13 cellular contexts compared by ENCODE assay signal in genomic region chr7:158572000-158572828, GRCh38. TPM values are rescaled to one million over a fixed set of nuclear protein-coding genes. Genes with fewer than 3 reads are reported as not detected.
DNase-seq lines count a peak whose midpoint lies in the region; ATAC-seq and TF ChIP-seq lines count a peak whose summit lies in the region.
"Had no signal": no experiment of that assay in that cellular context is flagged by ENCODE, and none has a peak within 500 bp of the region (broad histone marks: within the 10 kb centered on the region; RNA-seq: fewer than 3 reads in every experiment).

No MANE protein-coding gene starts in this region.

- no peak for TF ChIP-seq POLR2A in HCT116 (IDR thresholded peaks at IDR 0.05; ENCODE audit: borderline replicate concordance, extremely low read depth, insufficient read depth, insufficient read length)

- H3K9me3 ChIP-seq in A673 (ENCODE audit: low read depth, low read length, poor library complexity, severe bottlenecking) = no peaks in the 10 kb centered on the region
- H3K9me3 ChIP-seq in HCT116 (ENCODE audit: control insufficient read depth in 1 of 2, insufficient read depth in 1 of 2, low read depth in 1 of 2, low read length in 2 of 2) = no peaks in the 10 kb centered on the region
- H3K9me3 ChIP-seq: testis had no signal

- H3K4me3 Mint-ChIP-seq in activated naive CD4-positive, alpha-beta T cell treated with anti-CD3 and anti-CD28 coated beads, Interleukin-2, amount 10 ng/mL, durations not matched to agents 7 days and 5 days = no peak overlapping the region
- H3K4me3 Mint-ChIP-seq: nephron had no signal

- BruUV-seq in A673 (replicated peaks; lab: Mats Ljungman, UMichigan) (no TSS peak), HCT116 (replicated peaks; lab: Mats Ljungman, UMichigan) (no TSS peak)

- no peaks in the 10 kb centered on the region for H3K9me3 Mint-ChIP-seq in activated naive CD4-positive, alpha-beta T cell treated with anti-CD3 and anti-CD28 coated beads, Interleukin-2, amount 10 ng/mL, durations not matched to agents 7 days and 5 days
- H3K9me3 Mint-ChIP-seq: nephron had no signal

- peaks cover 45% of the 10 kb centered on the region for H3K27me3 Mint-ChIP-seq in activated naive CD4-positive, alpha-beta T cell treated with anti-CD3 and anti-CD28 coated beads, Interleukin-2, amount 10 ng/mL, durations not matched to agents 7 days and 5 days

- intact Hi-C loops in A673 (cut with micrococcal nuclease; ENCODE audit: unreplicated experiment) = no loop called here
- intact Hi-C loops in HCT116 (cut with micrococcal nuclease) = loop anchor here (2.0 kb wide), 1 partner anchor 129 kb away; no protein-coding TSS in a partner anchor

- no peaks in the 10 kb centered on the region for H3K79me2 ChIP-seq in HCT116 (ENCODE audit: insufficient read depth, low read length)

- H2AFZ ChIP-seq in HCT116 (ENCODE audit: low read depth, low read length, poor library complexity, severe bottlenecking) = no peak overlapping the region

- H3K4me2 ChIP-seq in HCT116 (ENCODE audit: low read length) = no peak overlapping the region

- TF ChIP-seq RAD21 in HCT116 (IDR thresholded peaks at IDR 0.05; ENCODE audit: low read depth) = peak; percentile 37; the same call in 1 of the 2 replicates

- no peak overlapping the region for H3K27ac ChIP-seq in A673 (ENCODE audit: low read depth, low read length, poor library complexity, severe bottlenecking)
- no peak overlapping the region for H3K27ac ChIP-seq in HCT116 (ENCODE audit: low read depth, low read length)
- H3K27ac ChIP-seq: testis had no signal

- RAD21 ChIA-PET in HCT116 (lab: Charles Lee; ENCODE audit: low non-redundant PET in 1 of 2, low total read pairs in 2 of 2, uncharacterized antibody in 2 of 2, unreplicated experiment in 2 of 2) = no interaction called here

- no peaks in the 10 kb centered on the region for H3K4me1 Mint-ChIP-seq in activated naive CD4-positive, alpha-beta T cell treated with anti-CD3 and anti-CD28 coated beads, Interleukin-2, amount 10 ng/mL, durations not matched to agents 7 days and 5 days
- H3K4me1 Mint-ChIP-seq: nephron had no signal

- H3K4me1 ChIP-seq in A673 (ENCODE audit: insufficient read depth, low read length, poor library complexity, severe bottlenecking) (no peaks in the 10 kb centered on the region), HCT116 (ENCODE audit: control insufficient read depth in 1 of 2, insufficient read depth in 2 of 2, low read length in 2 of 2) (no peaks in the 10 kb centered on the region)
- H3K4me1 ChIP-seq: testis had no signal

- H3K9ac ChIP-seq in HCT116 (ENCODE audit: low read length) = no peak overlapping the region

- CTCF ChIA-PET in A673 (lab: Charles Lee) = no interaction called here
- CTCF ChIA-PET in HCT116 (lab: Charles Lee) = no interaction called here
- CTCF ChIA-PET in activated naive CD4-positive, alpha-beta T cell treated with anti-CD3 and anti-CD28 coated beads, Interleukin-2, amount 10 ng/mL, durations not matched to agents 7 days and 5 days (lab: Charles Lee) = no interaction called here

- H3K27ac Mint-ChIP-seq in activated naive CD4-positive, alpha-beta T cell treated with anti-CD3 and anti-CD28 coated beads, Interleukin-2, amount 10 ng/mL, durations not matched to agents 7 days and 5 days = no peak overlapping the region
- H3K27ac Mint-ChIP-seq: nephron had no signal

- DNase-seq in A673 (ENCODE audit: low spot score) (peak; percentile 49), HCT116 (ENCODE audit: low read depth, low spot score) (no peak), NCI-H510A (lab: John Stamatoyannopoulos, UW) (peak; percentile 24), choroid plexus epithelial cell (ENCODE audit: low read depth) (peak; percentile 45), glomerular visceral epithelial cell (ENCODE audit: extremely low spot score) (no peak)
- no peak for DNase-seq in activated naive CD4-positive, alpha-beta T cell treated with anti-CD3 and anti-CD28 coated beads, Interleukin-2, amount 10 ng/mL, durations not matched to agents 7 days and 5 days
- DNase-seq: activated naive CD4-positive, alpha-beta T cell; effector CD8-positive, alpha-beta T cell; stimulated activated CD4-positive, alpha-beta T cell treated with anti-CD3 and anti-CD28 coated beads, Interleukin-4, amount 100 ng/mL, for 1 hour; testis had no signal

- TF ChIP-seq CTCF in A673 (conservative IDR thresholded peaks at IDR 0.05; ENCODE audit: low read depth, low read length) = peak; percentile 42
- peak in 1 of 3 experiments; percentile 17; a peak in 1 of 6 replicates for TF ChIP-seq CTCF in HCT116 (IDR thresholded peaks at IDR 0.05 in 2 of 3, conservative IDR thresholded peaks at IDR 0.05 in 1 of 3; ENCODE audit: borderline replicate concordance in 1 of 3, insufficient read depth in 1 of 3, low read depth in 2 of 3, low read length in 2 of 3)
- peak; percentile 51 for TF ChIP-seq CTCF in choroid plexus epithelial cell (conservative IDR thresholded peaks at IDR 0.05; ENCODE audit: low read depth, low read length)

- no peaks in the 10 kb centered on the region for H3K9me2 ChIP-seq in HCT116 (ENCODE audit: insufficient read depth)

- H3K36me3 Mint-ChIP-seq in activated naive CD4-positive, alpha-beta T cell treated with anti-CD3 and anti-CD28 coated beads, Interleukin-2, amount 10 ng/mL, durations not matched to agents 7 days and 5 days = no peaks in the 10 kb centered on the region

- POLR2A ChIA-PET in A673 (lab: Charles Lee; ENCODE audit: low non-redundant PET) (no interaction called here), HCT116 (lab: Charles Lee) (no interaction called here)

- no peaks in the 10 kb centered on the region for H4K20me1 ChIP-seq in HCT116 (ENCODE audit: insufficient read depth)

- H3K4me3 ChIP-seq in A673 (ENCODE audit: low read depth, low read length, poor library complexity, severe bottlenecking) = no peak overlapping the region
- no peak overlapping the region for H3K4me3 ChIP-seq in HCT116 (replicated peaks in 1 of 2; ENCODE audit: low read depth in 1 of 2, low read length in 2 of 2)
- no peak overlapping the region for H3K4me3 ChIP-seq in choroid plexus epithelial cell (ENCODE audit: low read depth, low read length)
- H3K4me3 ChIP-seq: testis had no signal

- H3K36me3 ChIP-seq in A673 (ENCODE audit: insufficient read depth, low read length, poor library complexity, severe bottlenecking) (no peaks in the 10 kb centered on the region), HCT116 (ENCODE audit: control insufficient read depth in 1 of 2, insufficient read depth in 2 of 2, low read length in 2 of 2) (no peaks in the 10 kb centered on the region)

- ATAC-seq in HCT116 (peak; percentile 75), HG02759 (IDR thresholded peaks at IDR 0.05; ENCODE audit: unreplicated experiment) (no peak), GM19467 (IDR thresholded peaks at IDR 0.05; ENCODE audit: unreplicated experiment) (no peak)

- peaks cover 47% of the 10 kb centered on the region for H3K27me3 ChIP-seq in A673 (replicated peaks; ENCODE audit: insufficient read depth, low read depth, low read length, poor library complexity)
- no peaks in the 10 kb centered on the region for H3K27me3 ChIP-seq in HCT116 (ENCODE audit: insufficient read depth, low read length)
- H3K27me3 ChIP-seq: testis had no signal

TF ChIP-seq in HCT116, 20 proteins besides CTCF, POLR2A, EP300 and RAD21:
- no peak for TF ChIP-seq EZH2phosphoT487 (IDR thresholded peaks at IDR 0.05; ENCODE audit: borderline replicate concordance)
- no peak for TF ChIP-seq ATF3 (IDR thresholded peaks at IDR 0.05)
- TF ChIP-seq EGR1 (IDR thresholded peaks at IDR 0.05; ENCODE audit: low read depth) = no peak
- TF ChIP-seq SRF (IDR thresholded peaks at IDR 0.05; ENCODE audit: low read depth) = no peak
- TF ChIP-seq YY1 (IDR thresholded peaks at IDR 0.05; ENCODE audit: extremely low read depth, insufficient replicate concordance, low read depth, low read length) = no peak
- TF ChIP-seq TCF7L2 (IDR thresholded peaks at IDR 0.05; ENCODE audit: borderline replicate concordance, extremely low read depth, insufficient read depth, insufficient read length) = no peak
- no peak for TF ChIP-seq ZNF274 (IDR thresholded peaks at IDR 0.05; ENCODE audit: low read depth, low read length)
- no peak for TF ChIP-seq REST (IDR thresholded peaks at IDR 0.05; ENCODE audit: low read depth)
TF ChIP-seq in HCT116: peak in this region for 0.

RNA-seq across cellular contexts. Expression of gene PTPRN2, which starts 15.4 kb away (rescaled TPM):
- total RNA-seq in A673 (2021) (0.11 TPM in 2 replicates), HCT116 (2021; ENCODE audit: unreplicated experiment) (2.1 TPM)
- 3.7 and 4.2 TPM in 2 replicates for polyA plus RNA-seq in HCT116 (2012)

Comparison
In these comparisons a context has a peak if more than half of its experiments do, and no peak if none do; other contexts are left out.
1. DNase-seq: peak in A673 (single experiment), NCI-H510A (single experiment) and choroid plexus epithelial cell (single experiment); none in HCT116 (single experiment), glomerular visceral epithelial cell (single experiment) and activated naive CD4-positive, alpha-beta T cell treated with anti-CD3 and anti-CD28 coated beads, Interleukin-2, amount 10 ng/mL, durations not matched to agents 7 days and 5 days (single experiment).